ENCODE assay signal across 24 cellular contexts in genomic region chr5:65191554-65192126, GRCh38.
DNase-seq lines count a peak whose midpoint lies in the region; ATAC-seq, FAIRE-seq and TF ChIP-seq lines count a peak whose summit lies in the region.
"Had no signal": no experiment of that assay in that cellular context is flagged by ENCODE, and none has a peak within 500 bp of the region (broad histone marks: within the 10 kb centered on the region; RNA-seq: fewer than 3 reads in every experiment).

No MANE protein-coding gene starts in this region.

- peaks cover 21% of the 10 kb centered on the region for H3K36me3 ChIP-seq in astrocyte (ENCODE audit: insufficient read depth, low read length)
- H3K36me3 ChIP-seq in small intestine (ENCODE audit: control insufficient read depth in 2 of 2, insufficient read depth in 2 of 2, low read length in 2 of 2): no peaks in the 10 kb centered on the region
- H3K36me3 ChIP-seq in CD8-positive, alpha-beta T cell (ENCODE audit: insufficient read depth, low read length): no peaks in the 10 kb centered on the region
- H3K36me3 ChIP-seq: upper lobe of right lung had no signal

- no peak for TF ChIP-seq CTCF in HFFc6 (IDR thresholded peaks at IDR 0.05)
- TF ChIP-seq CTCF in astrocyte (IDR thresholded peaks at IDR 0.05; ENCODE audit: insufficient read depth, low read depth, low read length): no peak
- no peak for TF ChIP-seq CTCF in fibroblast of the aortic adventitia (IDR thresholded peaks at IDR 0.05; ENCODE audit: insufficient read depth, low read length)
- no peak for TF ChIP-seq CTCF in CD8-positive, alpha-beta T cell (IDR thresholded peaks at IDR 0.05)

- intact Hi-C loops in CD8-positive, alpha-beta T cell (cut with DNase I, micrococcal nuclease): no loop called here
- intact Hi-C loops in Right ventricle myocardium superior (cut with DNase I): no loop called here

- FAIRE-seq in astrocyte (lab: Jason Lieb, UNC) (no peak), small intestine (lab: Jason Lieb, UNC) (peak; percentile 73)

- peaks cover 3% of the 10 kb centered on the region for H3K79me2 ChIP-seq in astrocyte (ENCODE audit: insufficient read depth, low read length)

- POLR2A ChIA-PET in CD8-positive, alpha-beta T cell (lab: Charles Lee): no interaction called here

- H3K9me3 Mint-ChIP-seq in HFFc6 (no peaks in the 10 kb centered on the region), astrocyte (ENCODE audit: unreplicated experiment) (no peaks in the 10 kb centered on the region)
- no peaks in the 10 kb centered on the region for H3K9me3 Mint-ChIP-seq in CD8-positive, alpha-beta T cell
- H3K9me3 Mint-ChIP-seq: activated naive CD4-positive, alpha-beta T cell treated with anti-CD3 and anti-CD28 coated beads, Interleukin-2, amount 50 U/mL, for 72 hours; memory B cell; nephron had no signal

- peaks cover 51% of the 10 kb centered on the region for H3K36me3 Mint-ChIP-seq in HFFc6 (ENCODE audit: low read depth)
- peaks cover 16% of the 10 kb centered on the region for H3K36me3 Mint-ChIP-seq in astrocyte (ENCODE audit: low read depth, unreplicated experiment)
- peaks cover 3% of the 10 kb centered on the region for H3K36me3 Mint-ChIP-seq in CD8-positive, alpha-beta T cell

- H3K9me3 ChIP-seq in astrocyte (ENCODE audit: insufficient read depth, low read depth, low read length) (no peaks in the 10 kb centered on the region), small intestine (ENCODE audit: control insufficient read depth, low read depth) (no peaks in the 10 kb centered on the region)
- no peaks in the 10 kb centered on the region for H3K9me3 ChIP-seq in CD8-positive, alpha-beta T cell (ENCODE audit: low read length)
- H3K9me3 ChIP-seq: body of pancreas, Caco-2, upper lobe of right lung had no signal

- H4K20me1 ChIP-seq in astrocyte (ENCODE audit: insufficient read depth, low read length): no peaks in the 10 kb centered on the region

- no peak overlapping the region for H2AFZ ChIP-seq in astrocyte (ENCODE audit: low read depth, low read length)

- H3K4me3 Mint-ChIP-seq in HFFc6: peak overlapping the region; percentile 41; the same call in 1 of the 2 replicates
- H3K4me3 Mint-ChIP-seq in astrocyte (ENCODE audit: unreplicated experiment): no peak overlapping the region
- no peak overlapping the region for H3K4me3 Mint-ChIP-seq in CD8-positive, alpha-beta T cell
- H3K4me3 Mint-ChIP-seq: B cell, memory B cell, nephron had no signal

- DNase-seq in HFFc6: no peak
- peak; percentile 38 for DNase-seq in astrocyte (ENCODE audit: low read depth)
- peak; percentile 53 for DNase-seq in fibroblast of the aortic adventitia (ENCODE audit: low read depth)
- no peak for DNase-seq in small intestine
- DNase-seq in DMS 273 (lab: John Stamatoyannopoulos, UW; ENCODE audit: unreplicated experiment): no peak
- DNase-seq in activated CD4-positive, CD25-positive, alpha-beta regulatory T cell treated with anti-CD3 and anti-CD28 coated beads, Interleukin-2, amount 50 U/mL, for 72 hours: no peak
- DNase-seq in CD8-positive, alpha-beta T cell: no peak
- DNase-seq in Right ventricle myocardium superior: no peak
- DNase-seq: body of pancreas; Caco-2; islet precursor cell; NCI-H2227 treated with DMSO at 0.1 percent for 48 hours; NCI-H82; stimulated activated CD4-positive, alpha-beta T cell treated with anti-CD3 and anti-CD28 coated beads, Interleukin-4, amount 100 ng/mL, for 24 hours; T1000; upper lobe of right lung had no signal

- CTCF ChIA-PET in CD8-positive, alpha-beta T cell (lab: Charles Lee): no interaction called here

- H3K27me3 Mint-ChIP-seq in HFFc6 (ENCODE audit: insufficient read depth) (0 out of 2 replicates have a peak, but pooled peaks cover 2% of the 10 kb centered on the region), astrocyte (ENCODE audit: low read depth, unreplicated experiment) (no peaks in the 10 kb centered on the region)
- no peaks in the 10 kb centered on the region for H3K27me3 Mint-ChIP-seq in CD8-positive, alpha-beta T cell (ENCODE audit: low read depth)
- H3K27me3 Mint-ChIP-seq: B cell, memory B cell, progenitor cell of endocrine pancreas had no signal

- H3K9ac ChIP-seq in astrocyte (ENCODE audit: low read length): peak overlapping the region; percentile 89

- H3K4me1 Mint-ChIP-seq in HFFc6 (ENCODE audit: low read depth): peaks cover 83% of the 10 kb centered on the region
- peaks cover 33% of the 10 kb centered on the region for H3K4me1 Mint-ChIP-seq in astrocyte (ENCODE audit: low read depth, unreplicated experiment)
- no peaks in the 10 kb centered on the region for H3K4me1 Mint-ChIP-seq in CD8-positive, alpha-beta T cell (ENCODE audit: low read depth)
- H3K4me1 Mint-ChIP-seq: B cell, memory B cell, nephron had no signal

- H3K4me1 ChIP-seq in astrocyte (ENCODE audit: insufficient read depth, low read length) (peaks cover 19% of the 10 kb centered on the region), small intestine (ENCODE audit: control insufficient read depth in 2 of 2, insufficient read depth in 1 of 2, low read depth in 1 of 2, low read length in 1 of 2) (no peaks in the 10 kb centered on the region)
- H3K4me1 ChIP-seq in CD8-positive, alpha-beta T cell (ENCODE audit: insufficient read depth, low read length): no peaks in the 10 kb centered on the region
- H3K4me1 ChIP-seq: body of pancreas, Caco-2, upper lobe of right lung had no signal

- H3K27ac Mint-ChIP-seq in HFFc6 (peak overlapping the region; percentile 85), astrocyte (ENCODE audit: unreplicated experiment) (peak overlapping the region; percentile 83)
- no peak overlapping the region for H3K27ac Mint-ChIP-seq in CD8-positive, alpha-beta T cell
- H3K27ac Mint-ChIP-seq: B cell, memory B cell, nephron, progenitor cell of endocrine pancreas had no signal

- H3K4me3 ChIP-seq in astrocyte (ENCODE audit: insufficient read depth, low read depth, low read length) (no peak overlapping the region), fibroblast of the aortic adventitia (ENCODE audit: low read depth, low read length) (peak overlapping the region; percentile 10), small intestine (ENCODE audit: low read depth in 1 of 2, low read length in 2 of 2) (no peak overlapping the region)
- H3K4me3 ChIP-seq in CD8-positive, alpha-beta T cell (ENCODE audit: low read depth, low read length): no peak overlapping the region
- H3K4me3 ChIP-seq: body of pancreas, SK-N-MC, upper lobe of right lung had no signal

- no peaks in the 10 kb centered on the region for H3K27me3 ChIP-seq in astrocyte (ENCODE audit: insufficient read depth, low read length)
- H3K27me3 ChIP-seq in small intestine (ENCODE audit: control insufficient read depth in 2 of 2, insufficient read depth in 2 of 2, low read length in 2 of 2): no peaks in the 10 kb centered on the region
- H3K27me3 ChIP-seq in CD8-positive, alpha-beta T cell (ENCODE audit: insufficient read depth, low read length): no peaks in the 10 kb centered on the region
- H3K27me3 ChIP-seq: body of pancreas, upper lobe of right lung had no signal

- H3K4me2 ChIP-seq in astrocyte (ENCODE audit: low read length): no peak overlapping the region

- H3K27ac ChIP-seq in astrocyte (ENCODE audit: low read depth, low read length) (peak overlapping the region; percentile 99), small intestine (ENCODE audit: low read depth in 1 of 2, low read length in 1 of 2) (no peak overlapping the region)
- H3K27ac ChIP-seq in CD8-positive, alpha-beta T cell (ENCODE audit: low read depth, low read length): no peak overlapping the region
- H3K27ac ChIP-seq: body of pancreas, HL-60, SK-N-MC, upper lobe of right lung had no signal

- ATAC-seq in CD8-positive, alpha-beta T cell: no peak
- no peak for ATAC-seq in Right ventricle myocardium superior (ENCODE audit: poor library complexity)
- ATAC-seq: activated CD4-positive, CD25-positive, alpha-beta regulatory T cell treated with anti-CD3 and anti-CD28 coated beads, Interleukin-2, amount 50 U/mL, for 24 hours; activated naive CD4-positive, alpha-beta T cell treated with anti-CD3 and anti-CD28 coated beads, Interleukin-2, amount 50 U/mL, for 72 hours; body of pancreas; upper lobe of right lung had no signal

Comparison
In these comparisons a context has a peak if more than half of its experiments do, and no peak if none do; other contexts are left out.
1. DNase-seq: peak in astrocyte (single experiment) and fibroblast of the aortic adventitia (single experiment); none in HFFc6 (single experiment), small intestine (single experiment), DMS 273 (single experiment), activated CD4-positive, CD25-positive, alpha-beta regulatory T cell treated with anti-CD3 and anti-CD28 coated beads, Interleukin-2, amount 50 U/mL, for 72 hours (single experiment), CD8-positive, alpha-beta T cell (0 of 7) and Right ventricle myocardium superior (single experiment).